Comparison of ENCODE assay signal across 16 cellular contexts in the genomic region with DNA sequence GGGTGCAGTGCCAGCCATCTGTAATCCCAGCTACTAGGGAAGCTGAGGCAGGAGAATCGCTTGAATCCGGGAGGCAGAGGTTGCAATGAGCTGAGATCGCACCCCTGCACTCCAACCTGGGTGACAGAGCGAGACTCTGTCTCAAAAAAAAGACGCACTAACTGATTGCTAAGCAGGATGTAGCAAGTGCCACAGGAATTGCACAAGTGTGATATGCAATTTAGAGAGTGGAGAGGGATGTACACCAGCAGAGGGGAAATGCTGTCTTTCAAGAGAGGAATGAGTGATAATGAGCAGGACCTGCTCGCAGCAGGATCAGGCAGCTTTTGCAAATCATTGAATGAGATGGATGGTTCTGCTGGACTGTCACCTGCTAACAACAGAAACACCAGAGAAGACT. TPM values are rescaled to one million over a fixed set of nuclear protein-coding genes. Genes with fewer than 3 reads are reported as not detected.
"Had no signal": no experiment of that assay in that cellular context is flagged by ENCODE, and none has a peak within 500 bp of the region (broad histone marks: within the 10 kb centered on the region; RNA-seq: fewer than 3 reads in every experiment).

No MANE protein-coding gene starts in this region.

- H3K4me1 Mint-ChIP-seq: activated CD4-positive, alpha-beta T cell treated with anti-CD3 and anti-CD28 coated beads for 36 hours; activated naive CD8-positive, alpha-beta T cell treated with anti-CD3 and anti-CD28 coated beads, Interleukin-2, amount 10 ng/mL, durations not matched to agents 7 days and 5 days; naive thymus-derived CD8-positive, alpha-beta T cell; stimulated activated effector memory CD8-positive, alpha-beta T cell treated with anti-CD3 and anti-CD28 coated beads, Interleukin-12 subunit alpha, Interleukin-12 subunit beta, amount 100 ng/mL, for 72 hours had no signal

- H3K36me3 Mint-ChIP-seq: activated naive CD8-positive, alpha-beta T cell treated with anti-CD3 and anti-CD28 coated beads, Interleukin-2, amount 10 ng/mL, durations not matched to agents 7 days and 5 days; naive thymus-derived CD8-positive, alpha-beta T cell had no signal

- H3K9me3 Mint-ChIP-seq: naive thymus-derived CD8-positive, alpha-beta T cell; stimulated activated effector memory CD8-positive, alpha-beta T cell treated with anti-CD3 and anti-CD28 coated beads, Interleukin-12 subunit alpha, Interleukin-12 subunit beta, amount 100 ng/mL, for 72 hours had no signal

- H3K27me3 ChIP-seq: right atrium auricular region, tibial nerve had no signal

- H3K4me3 Mint-ChIP-seq: activated CD4-positive, alpha-beta T cell treated with anti-CD3 and anti-CD28 coated beads for 36 hours; activated CD8-positive, alpha-beta T cell treated with anti-CD3 and anti-CD28 coated beads, Interleukin-2, amount 10 ng/mL, durations not matched to agents 7 days and 5 days; activated naive CD8-positive, alpha-beta T cell treated with anti-CD3 and anti-CD28 coated beads, Interleukin-2, amount 10 ng/mL, durations not matched to agents 7 days and 5 days; naive thymus-derived CD8-positive, alpha-beta T cell; stimulated activated effector memory CD8-positive, alpha-beta T cell treated with anti-CD3 and anti-CD28 coated beads, Interleukin-12 subunit alpha, Interleukin-12 subunit beta, amount 100 ng/mL, for 72 hours had no signal

- H3K4me3 ChIP-seq: mucosa of descending colon, right atrium auricular region, tibial nerve had no signal

- DNase-seq: activated CD4-positive, alpha-beta T cell treated with anti-CD3 and anti-CD28 coated beads for 36 hours; activated CD8-positive, alpha-beta memory T cell treated with anti-CD3 and anti-CD28 coated beads, Interleukin-2, amount 50 U/mL, for 48 hours; activated CD8-positive, alpha-beta T cell treated with anti-CD3 and anti-CD28 coated beads, Interleukin-2, amount 10 ng/mL, durations not matched to agents 7 days and 5 days; activated naive CD8-positive, alpha-beta T cell treated with anti-CD3 and anti-CD28 coated beads, Interleukin-2, amount 10 ng/mL, durations not matched to agents 7 days and 5 days; effector CD4-positive, alpha-beta T cell; foreskin melanocyte; head of caudate nucleus; left colon; mucosa of descending colon; naive thymus-derived CD8-positive, alpha-beta T cell; posterior cingulate gyrus; WERI-Rb-1 had no signal

- H3K27ac ChIP-seq: tibial nerve, WERI-Rb-1 had no signal

- H3K27ac Mint-ChIP-seq: activated CD4-positive, alpha-beta T cell treated with anti-CD3 and anti-CD28 coated beads for 36 hours; activated CD8-positive, alpha-beta T cell treated with anti-CD3 and anti-CD28 coated beads, Interleukin-2, amount 10 ng/mL, durations not matched to agents 7 days and 5 days; activated naive CD8-positive, alpha-beta T cell treated with anti-CD3 and anti-CD28 coated beads, Interleukin-2, amount 10 ng/mL, durations not matched to agents 7 days and 5 days; naive thymus-derived CD8-positive, alpha-beta T cell; stimulated activated effector memory CD8-positive, alpha-beta T cell treated with anti-CD3 and anti-CD28 coated beads, Interleukin-12 subunit alpha, Interleukin-12 subunit beta, amount 100 ng/mL, for 72 hours had no signal

- ATAC-seq: activated CD4-positive, alpha-beta T cell treated with anti-CD3 and anti-CD28 coated beads for 36 hours; activated CD8-positive, alpha-beta T cell treated with anti-CD3 and anti-CD28 coated beads, Interleukin-2, amount 10 ng/mL, durations not matched to agents 7 days and 5 days; naive thymus-derived CD8-positive, alpha-beta T cell; stimulated activated effector memory CD8-positive, alpha-beta T cell treated with anti-CD3 and anti-CD28 coated beads, Interleukin-12 subunit alpha, Interleukin-12 subunit beta, amount 100 ng/mL, for 72 hours had no signal

RNA-seq across cellular contexts. Expression of a gene that starts 13.3 kb away (rescaled TPM):
- total RNA-seq: activated CD4-positive, alpha-beta T cell treated with anti-CD3 and anti-CD28 coated beads for 36 hours; activated CD8-positive, alpha-beta T cell treated with anti-CD3 and anti-CD28 coated beads, Interleukin-2, amount 10 ng/mL, durations not matched to agents 7 days and 5 days; activated naive CD8-positive, alpha-beta T cell treated with anti-CD3 and anti-CD28 coated beads, Interleukin-2, amount 10 ng/mL, durations not matched to agents 7 days and 5 days; endothelial cell of umbilical vein; naive thymus-derived CD8-positive, alpha-beta T cell had no signal
